ENCODE assay signal across 8 cellular contexts in genomic region chr4:87007345-87008181, GRCh38.
DNase-seq lines count a peak whose midpoint lies in the region; ATAC-seq lines count a peak whose summit lies in the region.

No MANE protein-coding gene starts in this region.

- H4K20me1 ChIP-seq in Karpas-422 (ENCODE audit: insufficient read depth, low read depth, low read length) = peaks cover 28% of the 10 kb centered on the region; the same call in 1 of the 2 replicates

- H3K79me2 ChIP-seq in Karpas-422 (ENCODE audit: low read length) = no peaks in the 10 kb centered on the region

- H3K4me1 ChIP-seq in Karpas-422 (ENCODE audit: low read length) = peaks cover 41% of the 10 kb centered on the region
- peaks cover 6% of the 10 kb centered on the region; the same call in 1 of the 2 replicates for H3K4me1 ChIP-seq in iPS DF 6.9 (ENCODE audit: control insufficient read depth, insufficient read depth, low read length)

- H3K27ac ChIP-seq in Karpas-422 (ENCODE audit: low read length) (no peak overlapping the region), iPS DF 6.9 (ENCODE audit: low read length) (no peak overlapping the region)

- H3K9me3 ChIP-seq in Karpas-422 (ENCODE audit: low read length) (no peaks in the 10 kb centered on the region), iPS DF 6.9 (ENCODE audit: control insufficient read depth, insufficient read depth, low read length) (no peaks in the 10 kb centered on the region)

- peak; percentile 49 for ATAC-seq in sciatic nerve
- ATAC-seq in GM21737 (IDR thresholded peaks at IDR 0.05; ENCODE audit: unreplicated experiment) = no peak
- no peak for ATAC-seq in HG02571 (IDR thresholded peaks at IDR 0.05; ENCODE audit: unreplicated experiment)

- peak overlapping the region; percentile 75 for H3K4me2 ChIP-seq in Karpas-422 (ENCODE audit: low read depth, low read length, poor library complexity, severe bottlenecking)

- H3K9ac ChIP-seq in Karpas-422 (ENCODE audit: low read length) = peak overlapping the region; percentile 72

- no CpG with 5 or more reads among the region's 33 CpGs for WGBS in iPS DF 6.9 (ENCODE audit: insufficient coverage, insufficient read length)

- H3K9me2 ChIP-seq in Karpas-422 (replicated peaks; ENCODE audit: insufficient read depth, low read length) = no peaks in the 10 kb centered on the region

- H3K4me3 ChIP-seq in Karpas-422 (ENCODE audit: low read length) (peak overlapping the region; percentile 75), iPS DF 6.9 (ENCODE audit: low read length) (peak overlapping the region; percentile 89)

- no peaks in the 10 kb centered on the region for H3K36me3 ChIP-seq in Karpas-422 (ENCODE audit: insufficient read depth, low read length)
- H3K36me3 ChIP-seq in iPS DF 6.9 (ENCODE audit: control insufficient read depth, insufficient read depth, low read length) = no peaks in the 10 kb centered on the region

- H3K27me3 ChIP-seq in Karpas-422 (ENCODE audit: low read length) (no peaks in the 10 kb centered on the region), iPS DF 6.9 (ENCODE audit: control insufficient read depth, insufficient read depth, low read length) (no peaks in the 10 kb centered on the region)

- intact Hi-C loops in sciatic nerve (cut with DNase I) = loop anchor here (10.0 kb wide), 2 partner anchors 73 to 87 kb away; partner anchors contain the start of gene AFF1

- peak overlapping the region; percentile 84; the same call in 1 of the 2 replicates for H2AFZ ChIP-seq in Karpas-422 (ENCODE audit: low read length)

- DNase-seq in COLO668 (lab: John Stamatoyannopoulos, UW; ENCODE audit: unreplicated experiment) (peak; percentile 59), Karpas-422 (peak; percentile 43), SKM-1 (lab: John Stamatoyannopoulos, UW; ENCODE audit: unreplicated experiment) (peak; percentile 67), astrocyte of the hippocampus (ENCODE audit: low read depth, low spot score) (peak; percentile 73), iPS DF 6.9 (ENCODE audit: low read depth, low spot score) (no peak), sciatic nerve (ENCODE audit: low spot score) (peak; percentile 83)
